Comparison of ENCODE assay signal across 15 cellular contexts in the genomic region with DNA sequence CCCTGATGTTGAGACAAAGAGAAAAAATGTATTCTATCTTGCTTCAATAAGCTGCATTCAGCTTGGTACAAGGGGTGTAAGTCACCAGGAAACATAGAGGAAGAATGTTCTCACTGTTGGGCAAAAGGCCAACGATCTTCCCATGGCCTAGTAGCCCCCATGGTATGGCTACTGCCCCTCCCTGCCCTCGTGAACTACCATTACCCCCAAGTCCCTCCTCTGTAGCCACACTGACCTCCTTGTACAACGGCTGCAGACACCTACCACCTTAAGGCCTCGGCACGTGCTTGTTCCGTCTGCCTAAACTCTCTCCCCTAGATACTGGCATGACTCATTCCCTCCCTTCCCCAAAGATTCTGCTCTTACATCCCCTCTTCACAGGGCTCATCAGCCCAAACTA.
DNase-seq lines count a peak whose midpoint lies in the region; TF ChIP-seq lines count a peak whose summit lies in the region.
"Had no signal": no experiment of that assay in that cellular context is flagged by ENCODE, and none has a peak within 500 bp of the region (broad histone marks: within the 10 kb centered on the region; RNA-seq: fewer than 3 reads in every experiment).

No MANE protein-coding gene starts in this region.

- H3K27me3 ChIP-seq in osteoblast (ENCODE audit: insufficient read depth, low read length) (no peaks in the 10 kb centered on the region), SK-N-SH (ENCODE audit: insufficient read depth) (no peaks in the 10 kb centered on the region; the same call in 1 of the 2 replicates)

- H3K9me2 ChIP-seq in SK-N-SH: no peaks in the 10 kb centered on the region

- no peaks in the 10 kb centered on the region for H3K79me2 ChIP-seq in osteoblast (ENCODE audit: insufficient read depth, low read length)
- no peaks in the 10 kb centered on the region for H3K79me2 ChIP-seq in SK-N-SH (ENCODE audit: insufficient read depth)

- DNase-seq in dermis blood vessel endothelial cell (peak; percentile 80), glomerular endothelial cell (ENCODE audit: extremely low read depth, low read depth, low spot score) (peak; percentile 33), osteoblast (ENCODE audit: insufficient read length, low spot score, missing footprints) (peak; percentile 23), SK-N-SH (no peak), DMS53 (lab: John Stamatoyannopoulos, UW) (no peak), globus pallidus (ENCODE audit: low spot score) (no peak), mesothelial cell of epicardium (ENCODE audit: low spot score in 2 of 2, unreplicated experiment in 2 of 2) (no peak)
- DNase-seq: C1 segment of cervical spinal cord; Calu3; CD4-positive, alpha-beta T cell; DMS 273 treated with DMSO at 0.1 percent for 48 hours; DMS79; HCEC 1CT had no signal

- H3K9me3 ChIP-seq in osteoblast (ENCODE audit: low read depth, low read length) (no peaks in the 10 kb centered on the region), SK-N-SH (0 out of 2 replicates have a peak, but pooled peaks cover 3% of the 10 kb centered on the region)

- no peak overlapping the region for H3K9ac ChIP-seq in SK-N-SH

- WGBS in SK-N-SH (ENCODE audit: low lambda C conversion rate): 57% methylated on average over 6 of the region's 6 CpGs

- no peak overlapping the region for H2AFZ ChIP-seq in osteoblast (ENCODE audit: low read length)
- H2AFZ ChIP-seq in SK-N-SH (ENCODE audit: low read depth): no peak overlapping the region
- H2AFZ ChIP-seq: GM23338 had no signal

- no peak for TF ChIP-seq RAD21 in SK-N-SH (IDR thresholded peaks at IDR 0.05; ENCODE audit: low read length)

- H3K36me3 ChIP-seq in osteoblast (ENCODE audit: insufficient read depth, low read length): no peaks in the 10 kb centered on the region
- H3K36me3 ChIP-seq in SK-N-SH (replicated peaks in 1 of 2; ENCODE audit: control insufficient read depth in 1 of 2, insufficient read depth in 2 of 2, low read length in 1 of 2): no peaks in the 10 kb centered on the region

- TF ChIP-seq CTCF in osteoblast (IDR thresholded peaks at IDR 0.05; ENCODE audit: extremely low read depth, low read depth, low read length): no peak
- no peak for TF ChIP-seq CTCF in SK-N-SH (IDR thresholded peaks at IDR 0.05)
- no peak for TF ChIP-seq CTCF in mesothelial cell of epicardium (IDR thresholded peaks at IDR 0.05; ENCODE audit: unreplicated experiment)

- H3K27ac Mint-ChIP-seq in mesothelial cell of epicardium: no peak overlapping the region
- H3K27ac Mint-ChIP-seq: B cell; CD4-positive, alpha-beta T cell; GM23338 had no signal

- POLR2A ChIA-PET in SK-N-SH (lab: Yijun Ruan, JAX): no interaction called here

- CTCF ChIA-PET in SK-N-SH (lab: Yijun Ruan, JAX): interaction anchor here (1.4 to 1.5 kb wide), 3 partner anchors 11 to 38 kb away, joined by 3 to 8 read pairs (median 4); no protein-coding TSS in a partner anchor

- H3K4me2 ChIP-seq in osteoblast (ENCODE audit: insufficient read depth, low read length) (no peak overlapping the region), SK-N-SH (no peak overlapping the region)
- H3K4me2 ChIP-seq: GM23338 had no signal

- TF ChIP-seq EP300 in SK-N-SH (IDR thresholded peaks at IDR 0.05; ENCODE audit: borderline replicate concordance in 1 of 2, low read depth in 1 of 2, low read length in 1 of 2): no peak

- no peak overlapping the region for H3K4me3 Mint-ChIP-seq in mesothelial cell of epicardium
- H3K4me3 Mint-ChIP-seq: B cell; CD4-positive, alpha-beta T cell; GM23338 had no signal

- peaks cover 2% of the 10 kb centered on the region for H3K27me3 Mint-ChIP-seq in mesothelial cell of epicardium (ENCODE audit: low read depth)

- peaks cover 5% of the 10 kb centered on the region for H3K4me1 Mint-ChIP-seq in mesothelial cell of epicardium
- H3K4me1 Mint-ChIP-seq: B cell, GM23338 had no signal

- H3K4me1 ChIP-seq in osteoblast (ENCODE audit: insufficient read depth, low read length) (no peaks in the 10 kb centered on the region), SK-N-SH (ENCODE audit: control insufficient read depth in 1 of 2, insufficient read depth in 2 of 2, low read depth in 1 of 2, low read length in 1 of 2) (no peaks in the 10 kb centered on the region)

- no peak overlapping the region for H3K4me3 ChIP-seq in osteoblast (ENCODE audit: insufficient read depth, low read length)
- H3K4me3 ChIP-seq in SK-N-SH (ENCODE audit: low read depth in 2 of 2, low read length in 1 of 2): no peak overlapping the region
- H3K4me3 ChIP-seq: GM23338 had no signal

- no peaks in the 10 kb centered on the region for H4K20me1 ChIP-seq in osteoblast (ENCODE audit: insufficient read depth, low read length)
- H4K20me1 ChIP-seq in SK-N-SH (ENCODE audit: insufficient read depth): no peaks in the 10 kb centered on the region

- H3K27ac ChIP-seq in osteoblast (ENCODE audit: low read depth, low read length): no peak overlapping the region
- no peak overlapping the region for H3K27ac ChIP-seq in SK-N-SH (ENCODE audit: low read depth in 2 of 2, low read length in 1 of 2)

- no peaks in the 10 kb centered on the region for H3F3A ChIP-seq in SK-N-SH (replicated peaks; ENCODE audit: insufficient read depth)

- no peaks in the 10 kb centered on the region for H3K36me3 Mint-ChIP-seq in mesothelial cell of epicardium

- peaks cover 14% of the 10 kb centered on the region for H3K9me3 Mint-ChIP-seq in mesothelial cell of epicardium

TF ChIP-seq in SK-N-SH, 30 proteins besides CTCF, POLR2A, EP300 and RAD21:
- TF ChIP-seq SIN3A (IDR thresholded peaks at IDR 0.05; ENCODE audit: borderline replicate concordance, low read depth, low read length) (no peak), USF2 (IDR thresholded peaks at IDR 0.05; ENCODE audit: borderline replicate concordance, low read depth, low read length) (no peak), JUND (IDR thresholded peaks at IDR 0.05) (no peak), GATA2 (CRISPR knock-in tag; IDR thresholded peaks at IDR 0.05) (no peak), NFIC (IDR thresholded peaks at IDR 0.05; ENCODE audit: borderline replicate concordance) (no peak), SMC3 (IDR thresholded peaks at IDR 0.05; ENCODE audit: low read depth, low read length) (no peak), RFX5 (IDR thresholded peaks at IDR 0.05; ENCODE audit: low read length) (no peak), YY1 (IDR thresholded peaks at IDR 0.05; ENCODE audit: low read depth) (no peak), TCF12 (IDR thresholded peaks at IDR 0.05) (no peak), ELF1 (IDR thresholded peaks at IDR 0.05) (no peak), CHD2 (IDR thresholded peaks at IDR 0.05; ENCODE audit: low read length, partially characterized antibody) (no peak), GABPA (IDR thresholded peaks at IDR 0.05; ENCODE audit: low read depth) (no peak), MEF2A (IDR thresholded peaks at IDR 0.05; ENCODE audit: borderline replicate concordance, low read depth) (no peak), EZH2phosphoT487 (IDR thresholded peaks at IDR 0.05; ENCODE audit: borderline replicate concordance, low read depth) (no peak)
- TF ChIP-seq, protein P1, sequence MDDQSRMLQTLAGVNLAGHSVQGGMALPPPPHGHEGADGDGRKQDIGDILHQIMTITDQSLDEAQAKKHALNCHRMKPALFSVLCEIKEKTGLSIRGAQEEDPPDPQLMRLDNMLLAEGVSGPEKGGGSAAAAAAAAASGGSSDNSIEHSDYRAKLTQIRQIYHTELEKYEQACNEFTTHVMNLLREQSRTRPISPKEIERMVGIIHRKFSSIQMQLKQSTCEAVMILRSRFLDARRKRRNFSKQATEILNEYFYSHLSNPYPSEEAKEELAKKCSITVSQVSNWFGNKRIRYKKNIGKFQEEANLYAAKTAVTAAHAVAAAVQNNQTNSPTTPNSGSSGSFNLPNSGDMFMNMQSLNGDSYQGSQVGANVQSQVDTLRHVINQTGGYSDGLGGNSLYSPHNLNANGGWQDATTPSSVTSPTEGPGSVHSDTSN (IDR thresholded peaks at IDR 0.05): no peak
- TF ChIP-seq, protein P2, sequence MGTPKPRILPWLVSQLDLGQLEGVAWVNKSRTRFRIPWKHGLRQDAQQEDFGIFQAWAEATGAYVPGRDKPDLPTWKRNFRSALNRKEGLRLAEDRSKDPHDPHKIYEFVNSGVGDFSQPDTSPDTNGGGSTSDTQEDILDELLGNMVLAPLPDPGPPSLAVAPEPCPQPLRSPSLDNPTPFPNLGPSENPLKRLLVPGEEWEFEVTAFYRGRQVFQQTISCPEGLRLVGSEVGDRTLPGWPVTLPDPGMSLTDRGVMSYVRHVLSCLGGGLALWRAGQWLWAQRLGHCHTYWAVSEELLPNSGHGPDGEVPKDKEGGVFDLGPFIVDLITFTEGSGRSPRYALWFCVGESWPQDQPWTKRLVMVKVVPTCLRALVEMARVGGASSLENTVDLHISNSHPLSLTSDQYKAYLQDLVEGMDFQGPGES (IDR thresholded peaks at IDR 0.05; ENCODE audit: low read depth, low read length): no peak
- TF ChIP-seq, protein P3, sequence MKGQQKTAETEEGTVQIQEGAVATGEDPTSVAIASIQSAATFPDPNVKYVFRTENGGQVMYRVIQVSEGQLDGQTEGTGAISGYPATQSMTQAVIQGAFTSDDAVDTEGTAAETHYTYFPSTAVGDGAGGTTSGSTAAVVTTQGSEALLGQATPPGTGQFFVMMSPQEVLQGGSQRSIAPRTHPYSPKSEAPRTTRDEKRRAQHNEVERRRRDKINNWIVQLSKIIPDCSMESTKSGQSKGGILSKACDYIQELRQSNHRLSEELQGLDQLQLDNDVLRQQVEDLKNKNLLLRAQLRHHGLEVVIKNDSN (IDR thresholded peaks at IDR 0.05; ENCODE audit: borderline replicate concordance, low read depth): no peak

Comparison
In these comparisons a context has a peak if more than half of its experiments do, and no peak if none do; other contexts are left out.
1. DNase-seq: peak in dermis blood vessel endothelial cell (single experiment), glomerular endothelial cell (single experiment) and osteoblast (single experiment); none in SK-N-SH (single experiment), DMS53 (single experiment), globus pallidus (single experiment) and mesothelial cell of epicardium (0 of 2).